13 cellular contexts compared by ENCODE assay signal in the genomic region with DNA sequence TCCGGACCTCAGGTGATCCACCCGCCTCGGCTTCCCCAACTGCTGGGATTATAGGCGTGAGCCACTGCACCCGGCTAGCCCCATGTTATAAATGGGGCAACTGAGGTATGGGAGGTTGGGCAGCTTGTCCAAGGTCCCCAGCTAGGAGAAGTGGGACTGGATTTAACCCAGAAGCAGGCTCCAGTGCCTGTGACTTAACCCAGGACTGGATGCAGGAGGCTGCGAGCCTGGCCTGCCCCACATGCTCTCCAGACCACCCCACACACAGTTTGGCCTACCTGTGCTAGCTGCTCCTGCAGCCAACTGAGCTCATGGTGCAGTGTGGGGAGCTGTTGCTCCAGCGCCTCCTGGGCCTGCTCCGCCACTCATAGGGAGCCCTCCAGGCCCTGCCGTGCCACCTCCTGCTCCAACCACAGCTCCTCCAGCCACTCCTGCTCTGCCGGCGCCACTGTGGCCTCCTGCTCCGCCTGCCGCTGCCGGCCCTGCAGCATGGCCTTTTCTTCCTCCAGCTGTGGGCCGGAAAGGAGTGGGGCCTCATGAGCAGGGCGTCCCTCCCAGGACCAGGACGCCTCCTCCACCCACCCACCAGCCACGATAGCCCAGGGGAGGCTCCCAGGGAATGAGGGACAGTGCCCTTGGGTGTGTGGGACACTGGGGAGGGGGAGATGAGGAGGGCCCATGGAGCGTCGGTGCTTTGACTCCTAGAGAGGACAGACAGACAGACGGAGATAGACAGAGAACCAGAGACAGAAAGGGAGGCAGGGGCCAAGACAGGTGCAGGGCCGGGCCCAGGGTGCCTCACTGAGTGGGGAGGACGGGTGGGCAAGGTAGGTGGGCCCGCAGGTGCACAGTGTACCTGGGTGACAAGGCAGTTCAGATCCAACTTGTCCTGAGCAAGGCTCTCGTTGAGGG. TPM values are rescaled to one million over a fixed set of nuclear protein-coding genes. Genes with fewer than 3 reads are reported as not detected.
DNase-seq lines count a peak whose midpoint lies in the region; ATAC-seq, FAIRE-seq and TF ChIP-seq lines count a peak whose summit lies in the region.
"Had no signal": no experiment of that assay in that cellular context is flagged by ENCODE, and none has a peak within 500 bp of the region (broad histone marks: within the 10 kb centered on the region; RNA-seq: fewer than 3 reads in every experiment).

No MANE protein-coding gene starts in this region.

- TF ChIP-seq RAD21 in HepG2 (CRISPR knock-in tag; IDR thresholded peaks at IDR 0.05), result no peak

- peaks cover 57 to 80% of the 10 kb centered on the region in 2 experiments for H3K36me3 ChIP-seq in HepG2 (replicated peaks in 1 of 2; ENCODE audit: control insufficient read depth in 1 of 2, insufficient read depth in 2 of 2, low read length in 2 of 2)
- H3K36me3 ChIP-seq in tibial artery, result peaks cover 52 to 93% (median 88%) of the 10 kb centered on the region in 3 donors

- no peak overlapping the region for H3K27ac ChIP-seq in HepG2 (ENCODE audit: extremely low read length, insufficient read depth, low read length)
- H3K27ac ChIP-seq in tibial artery, result no peak overlapping the region
- H3K27ac ChIP-seq: brain microvascular endothelial cell had no signal

- WGBS in HepG2 (ENCODE audit: low lambda C conversion rate), result 96% methylated on average over 25 of the region's 25 CpGs

- H3K4me3 ChIP-seq in HepG2 (replicated peaks in 1 of 3; ENCODE audit: insufficient read depth in 1 of 3, low read depth in 2 of 3, low read length in 3 of 3), result no peak overlapping the region
- H3K4me3 ChIP-seq in tibial artery, result no peak overlapping the region

- no peaks in the 10 kb centered on the region for H3K4me1 Mint-ChIP-seq in activated T-cell treated with anti-CD3 and anti-CD28 coated beads, Interleukin-2, amount 50 U/mL, for 4 hours (ENCODE audit: low read depth)

- no TSS peak for BruUV-seq in HepG2 (replicated peaks; lab: Mats Ljungman, UMichigan)

- no peak overlapping the region for H3K4me3 Mint-ChIP-seq in activated T-cell treated with anti-CD3 and anti-CD28 coated beads, Interleukin-2, amount 50 U/mL, for 4 hours
- H3K4me3 Mint-ChIP-seq: naive thymus-derived CD8-positive, alpha-beta T cell had no signal

- peaks cover 29% of the 10 kb centered on the region for H3K36me3 Mint-ChIP-seq in activated T-cell treated with anti-CD3 and anti-CD28 coated beads, Interleukin-2, amount 50 U/mL, for 4 hours (ENCODE audit: insufficient read depth)

- no peaks in the 10 kb centered on the region for H4K20me1 ChIP-seq in HepG2 (ENCODE audit: insufficient read depth, low read length)

- in situ Hi-C loops in HepG2 (cut with HindIII; ENCODE audit: extremely low pct_ligation_motif_present, low pct_unique_long_range_greater_than_20kb), result no loop called here

- H3K79me2 ChIP-seq in HepG2 (ENCODE audit: insufficient read depth, low read length), result no peaks in the 10 kb centered on the region

- 0 out of 2 replicates have a peak, but pooled peaks have one; percentile 10 for TF ChIP-seq POLR2A in Raji (IDR thresholded peaks at IDR 0.05; ENCODE audit: insufficient read depth, low read depth, low read length)
- no peak for TF ChIP-seq POLR2A in HepG2 (IDR thresholded peaks at IDR 0.05; ENCODE audit: insufficient read depth in 1 of 2, low read depth in 2 of 2, low read length in 2 of 2)

- TF ChIP-seq CTCF in HepG2 (CRISPR knock-in tag; IDR thresholded peaks at IDR 0.05) (no peak), tibial artery (IDR thresholded peaks at IDR 0.05) (no peak)

- no peak for ATAC-seq in activated T-cell treated with anti-CD3 and anti-CD28 coated beads, Interleukin-2, amount 50 U/mL, for 4 hours
- ATAC-seq in HepG2, result peak; percentile 6

- no peaks in the 10 kb centered on the region for H3K27me3 Mint-ChIP-seq in activated T-cell treated with anti-CD3 and anti-CD28 coated beads, Interleukin-2, amount 50 U/mL, for 4 hours (ENCODE audit: low read depth)
- H3K27me3 Mint-ChIP-seq: naive thymus-derived CD8-positive, alpha-beta T cell had no signal

- CTCF ChIA-PET in HepG2 (lab: Yijun Ruan, JAX; ENCODE audit: low intra/inter-chr PET ratio, low total read pairs), result interaction anchor here (1.1 kb wide), 1 partner anchor 84 kb away, joined by 5 read pairs; no protein-coding TSS in a partner anchor

- no peak for TF ChIP-seq EP300 in HepG2 (IDR thresholded peaks at IDR 0.05; ENCODE audit: low read depth in 2 of 2, low read length in 2 of 2)
- no peak for TF ChIP-seq EP300 in HepG2 (CRISPR knock-in tag; IDR thresholded peaks at IDR 0.05; ENCODE audit: borderline replicate concordance)

- H3K9ac ChIP-seq in HepG2 (ENCODE audit: insufficient read depth, low read depth, low read length), result no peak overlapping the region

- POLR2A ChIA-PET in HepG2 (lab: Yijun Ruan, JAX), result interaction anchor here (2.1 kb wide), 1 partner anchor 326 kb away, joined by 5 read pairs; no protein-coding TSS in a partner anchor

- H3K27me3 ChIP-seq in HepG2 (ENCODE audit: control insufficient read depth in 1 of 2, insufficient read depth in 2 of 2, low read length in 2 of 2), result no peaks in the 10 kb centered on the region
- no peaks in the 10 kb centered on the region for H3K27me3 ChIP-seq in tibial artery
- H3K27me3 ChIP-seq: brain microvascular endothelial cell had no signal

- no peak for FAIRE-seq in HepG2 (lab: Jason Lieb, UNC)
- FAIRE-seq: endometrium, small intestine had no signal

- H3K4me2 ChIP-seq in HepG2 (ENCODE audit: low read depth, low read length), result no peak overlapping the region

- H3K9me3 ChIP-seq in HepG2 (ENCODE audit: low read length), result no peaks in the 10 kb centered on the region
- no peaks in the 10 kb centered on the region for H3K9me3 ChIP-seq in tibial artery

- peak; percentile 32 for DNase-seq in activated T-cell treated with anti-CD3 and anti-CD28 coated beads, Interleukin-2, amount 50 U/mL, for 1 hour
- DNase-seq in activated T-cell treated with anti-CD3 and anti-CD28 coated beads, Interleukin-2, amount 50 U/mL, for 4 hours, result no peak
- DNase-seq in HepG2 (ENCODE audit: low spot score) (no peak), tibial artery (peak; percentile 18 to 73), Ammon's horn (ENCODE audit: low spot score) (no peak), GM19240 (ENCODE audit: insufficient read length, low spot score) (no peak), hippocampal formation (lab: John Stamatoyannopoulos, UW) (no peak)

- H3K4me1 ChIP-seq in HepG2 (ENCODE audit: insufficient read depth, low read length) (no peaks in the 10 kb centered on the region), tibial artery (peaks cover 0 to 8% (median 0%) of the 10 kb centered on the region in 4 donors)

- intact Hi-C loops in HepG2 (cut with micrococcal nuclease; ENCODE audit: unreplicated experiment), result loop anchor here (2.0 kb wide), 1 partner anchor 325 kb away; no protein-coding TSS in a partner anchor
- intact Hi-C loops in tibial artery (cut with DNase I; ENCODE audit: low total_unique reads), result no loop called here

- H2AFZ ChIP-seq in HepG2 (ENCODE audit: low read length), result no peak overlapping the region

- no peaks in the 10 kb centered on the region for H3K9me3 Mint-ChIP-seq in activated T-cell treated with anti-CD3 and anti-CD28 coated beads, Interleukin-2, amount 50 U/mL, for 4 hours
- H3K9me3 Mint-ChIP-seq: naive thymus-derived CD8-positive, alpha-beta T cell had no signal

RNA-seq across cellular contexts. Expression of gene NBPF1, which starts 12.4 kb away (rescaled TPM):
- 1 to 10 TPM; 4.9 to 8.4 (median 5.8) TPM for total RNA-seq in activated T-cell treated with anti-CD3 and anti-CD28 coated beads, Interleukin-2, amount 50 U/mL, for 4 hours
- 35.6 and 36.2 TPM in 2 replicates for total RNA-seq in HepG2 (2016; rRNA removed; fragmentation: Illumina TruSeq; extraction: Trizol)
- 2.8 and 3.7 TPM in 2 replicates for total RNA-seq in HepG2 (2016; cell fraction: cytosol; rRNA removed; fragmentation: Illumina TruSeq; extraction: Trizol; ENCODE audit: low read depth)
- total RNA-seq in HepG2 (2016; cell fraction: insoluble cytoplasmic fraction; rRNA removed; fragmentation: Illumina TruSeq; extraction: Trizol), result 33.6 and 35.9 TPM in 2 replicates
- total RNA-seq in HepG2 (2016; cell fraction: membrane; rRNA removed; fragmentation: Illumina TruSeq; extraction: Trizol), result 12.7 and 15.7 TPM in 2 replicates
- total RNA-seq in HepG2 (2016; cell fraction: nucleus; rRNA removed; fragmentation: Illumina TruSeq; extraction: Trizol), result 43.1 and 51.6 TPM in 2 replicates
- 30.3 and 38.8 TPM in 2 replicates for polyA plus RNA-seq in HepG2 (2011; rRNA removed)
- polyA plus RNA-seq in HepG2 (2011; cell fraction: cytosol; rRNA removed), result 13.9 and 24.8 TPM in 2 replicates
- 44.1 and 66.8 TPM in 2 replicates for polyA plus RNA-seq in HepG2 (2011; cell fraction: nucleus; rRNA removed)
- 24.2 and 34.4 TPM in 2 replicates for polyA plus RNA-seq in HepG2 (2012)
- 3.5 and 3.8 TPM in 2 replicates for polyA plus RNA-seq in HepG2 (2016; cell fraction: cytosol; fragmentation: Illumina TruSeq; extraction: Trizol; ENCODE audit: low read depth)
- polyA plus RNA-seq in HepG2 (2016; cell fraction: insoluble cytoplasmic fraction; fragmentation: Illumina TruSeq; extraction: Trizol; ENCODE audit: low read depth), result 24.0 and 26.6 TPM in 2 replicates
- 12.4 and 14.6 TPM in 2 replicates for polyA plus RNA-seq in HepG2 (2016; cell fraction: membrane; fragmentation: Illumina TruSeq; extraction: Trizol; ENCODE audit: low read depth)
- polyA plus RNA-seq in HepG2 (2016; cell fraction: nucleus; fragmentation: Illumina TruSeq; extraction: Trizol; ENCODE audit: insufficient read depth, low read depth), result 54.4 and 54.5 TPM in 2 replicates
- 29.8 and 35.9 TPM in 2 replicates for polyA minus RNA-seq in HepG2 (2011; rRNA and poly(A)+ RNA removed; ENCODE audit: low replicate concordance)
- polyA minus RNA-seq in HepG2 (2011; cell fraction: cytosol; rRNA and poly(A)+ RNA removed), result 20.5 and 26.0 TPM in 2 replicates
- 98.8 and 162 TPM in 2 replicates for polyA minus RNA-seq in HepG2 (2011; cell fraction: nucleus; rRNA and poly(A)+ RNA removed)

RNA-seq across cellular contexts. Expression of gene RNU1-3, which starts 41.0 kb away (rescaled TPM):
- total RNA-seq in activated T-cell treated with anti-CD3 and anti-CD28 coated beads, Interleukin-2, amount 50 U/mL, for 4 hours, result 1,000 to 10,000 TPM; 1,321 to 1,622 (median 1,616) TPM
- total RNA-seq in HepG2 (2016; rRNA removed; fragmentation: Illumina TruSeq; extraction: Trizol), result 859 and 11,018 TPM in 2 replicates
- total RNA-seq in HepG2 (2016; cell fraction: cytosol; rRNA removed; fragmentation: Illumina TruSeq; extraction: Trizol; ENCODE audit: low read depth), result 16,281 and 17,236 TPM in 2 replicates
- 1,309 and 10,613 TPM in 2 replicates for total RNA-seq in HepG2 (2016; cell fraction: insoluble cytoplasmic fraction; rRNA removed; fragmentation: Illumina TruSeq; extraction: Trizol)
- total RNA-seq in HepG2 (2016; cell fraction: membrane; rRNA removed; fragmentation: Illumina TruSeq; extraction: Trizol), result 2,848 and 3,475 TPM in 2 replicates
- 52,466 and 64,417 TPM in 2 replicates for total RNA-seq in HepG2 (2016; cell fraction: nucleus; rRNA removed; fragmentation: Illumina TruSeq; extraction: Trizol)
- polyA plus RNA-seq in HepG2 (2011; rRNA removed), result under 0.01 TPM in 2 replicates
- polyA plus RNA-seq in HepG2 (2011; cell fraction: cytosol; rRNA removed), result under 0.01 TPM in 2 replicates
- polyA plus RNA-seq in HepG2 (2011; cell fraction: nucleus; rRNA removed), result under 0.01 TPM in 2 replicates
- polyA plus RNA-seq in HepG2 (2012), result 59.2 and 78.2 TPM in 2 replicates
- polyA plus RNA-seq in HepG2 (2016; cell fraction: cytosol; fragmentation: Illumina TruSeq; extraction: Trizol; ENCODE audit: low read depth), result 27.3 and 44.4 TPM in 2 replicates
- not detected in 2 replicates for polyA plus RNA-seq in HepG2 (2016; cell fraction: insoluble cytoplasmic fraction; fragmentation: Illumina TruSeq; extraction: Trizol; ENCODE audit: low read depth)
- not detected in 2 replicates for polyA plus RNA-seq in HepG2 (2016; cell fraction: membrane; fragmentation: Illumina TruSeq; extraction: Trizol; ENCODE audit: low read depth)
- 32.8 TPM in 1 of 2 replicates, not detected in the other for polyA plus RNA-seq in HepG2 (2016; cell fraction: nucleus; fragmentation: Illumina TruSeq; extraction: Trizol; ENCODE audit: insufficient read depth, low read depth)
- 12,820 and 15,604 TPM in 2 replicates for polyA minus RNA-seq in HepG2 (2011; rRNA and poly(A)+ RNA removed; ENCODE audit: low replicate concordance)
- 90,102 and 105,040 TPM in 2 replicates for polyA minus RNA-seq in HepG2 (2011; cell fraction: cytosol; rRNA and poly(A)+ RNA removed)
- 42,574 and 58,030 TPM in 2 replicates for polyA minus RNA-seq in HepG2 (2011; cell fraction: nucleus; rRNA and poly(A)+ RNA removed)
- polyA plus RNA-seq: small intestine, thymus had no signal

Comparison
In these comparisons a context has a peak if more than half of its experiments do, and no peak if none do; other contexts are left out.
1. DNase-seq: peak in activated T-cell treated with anti-CD3 and anti-CD28 coated beads, Interleukin-2, amount 50 U/mL, for 1 hour (single experiment) and tibial artery (2 of 2); none in activated T-cell treated with anti-CD3 and anti-CD28 coated beads, Interleukin-2, amount 50 U/mL, for 4 hours (single experiment), HepG2 (single experiment), Ammon's horn (single experiment), GM19240 (single experiment) and hippocampal formation (0 of 2).